ENCODE assay signal across 8 cellular contexts in genomic region chr4:75724066-75724866, GRCh38. TPM values are rescaled to one million over a fixed set of nuclear protein-coding genes. Genes with fewer than 3 reads are reported as not detected.
A peak's percentile ranks its signal among the peaks of the same experiment; 100 is the strongest.
DNase-seq lines count a peak whose midpoint lies in the region; ATAC-seq and TF ChIP-seq lines count a peak whose summit lies in the region.

Gene USO1, plus strand, starts transcription at chr4:75724577. Its CDS starts 243 bp downstream, at chr4:75724820.

- H3K9me3 ChIP-seq in adrenal gland (replicated peaks in 1 of 3) (no peaks in the 10 kb centered on the region), heart left ventricle (no peaks in the 10 kb centered on the region), upper lobe of left lung (no peaks in the 10 kb centered on the region)

- H3K27ac ChIP-seq in adrenal gland (peak within 1 kb of the TSS; percentile 83 to 99 (median 99)), heart left ventricle (peak within 1 kb of the TSS; percentile 92 to 99 (median 96)), upper lobe of left lung (peak within 1 kb of the TSS; percentile 97 to 100 (median 98))

- 0% methylated on average over 23 to 48 of the region's 48 CpGs for WGBS in adrenal gland, 4 donors
- 0 to 1% (median 0%) methylated on average over 22 to 48 of the region's 48 CpGs for WGBS in heart left ventricle, 4 donors
- 0 to 1% methylated on average over 19 to 45 of the region's 48 CpGs for WGBS in upper lobe of left lung, 2 donors

- peak in 1 of 4 donors; percentile 44 for TF ChIP-seq EP300 in upper lobe of left lung (IDR thresholded peaks at IDR 0.05)

- peak within 1 kb of the TSS; percentile 53 to 86 (median 62) for H3K4me3 ChIP-seq in adrenal gland
- H3K4me3 ChIP-seq in heart left ventricle = peak within 1 kb of the TSS; percentile 58 to 99 (median 94)
- peak within 1 kb of the TSS; percentile 79 to 98 (median 92) for H3K4me3 ChIP-seq in upper lobe of left lung

- peak; percentile 83 for ATAC-seq in HG02870 (IDR thresholded peaks at IDR 0.05; ENCODE audit: unreplicated experiment)
- ATAC-seq in heart left ventricle = peak; percentile 97 to 99 (median 98)
- ATAC-seq in upper lobe of left lung (ENCODE audit: low FRiP score in 2 of 2) = peak; percentile 99 to 100

- H3K27me3 ChIP-seq in adrenal gland (no peaks in the 10 kb centered on the region), heart left ventricle (no peaks in the 10 kb centered on the region), upper lobe of left lung (no peaks in the 10 kb centered on the region)

- peak; percentile 63 for TF ChIP-seq CTCF in GM13976 (IDR thresholded peaks at IDR 0.05; ENCODE audit: borderline replicate concordance, control extremely low read depth, extremely low read depth, insufficient read depth, missing control alignments)
- peak; percentile 69 to 89 (median 80) for TF ChIP-seq CTCF in adrenal gland (IDR thresholded peaks at IDR 0.05)
- peak; percentile 41 to 77 (median 67) for TF ChIP-seq CTCF in heart left ventricle (IDR thresholded peaks at IDR 0.05)
- peak in 5 of 6 experiments; percentile 55 to 76 (median 63) for TF ChIP-seq CTCF in upper lobe of left lung (IDR thresholded peaks at IDR 0.05)

- TF ChIP-seq POLR2A in adrenal gland (IDR thresholded peaks at IDR 0.05) (peak; percentile 92 to 99), heart left ventricle (IDR thresholded peaks at IDR 0.05) (peak; percentile 75 to 93), upper lobe of left lung (IDR thresholded peaks at IDR 0.05) (peak; percentile 78 to 99 (median 94))

- DNase-seq in GM13976 (ENCODE audit: low spot score) = peak; percentile 97
- peak; percentile 99 for DNase-seq in NCI-H146 (lab: John Stamatoyannopoulos, UW)
- peak; percentile 98 to 99 (median 98) for DNase-seq in T-helper 1 cell
- DNase-seq in adrenal gland = peak; percentile 99 to 100 (median 99)
- DNase-seq in heart left ventricle = peak; percentile 98 to 99 (median 99)
- peak; percentile 99 to 100 (median 99) for DNase-seq in posterior cingulate gyrus
- peak; percentile 99 to 100 for DNase-seq in upper lobe of left lung

- in situ Hi-C loops in GM13976 (cut with MboI; ENCODE audit: low sequenced_read_pairs, unreplicated experiment) = no loop called here

- intact Hi-C loops in adrenal gland (cut with DNase I) (loop anchor here in 1 of 2 donors (10.0 kb wide), 1 partner anchor 49 kb away; the partner anchor contains the start of gene G3BP2), heart left ventricle (cut with DNase I) (loop anchor here in 9 of 10 donors (1.0 to 10.0 kb wide), 6 partner anchors 51 to 72 kb away; partner anchors contain the start of gene G3BP2 (in 9 of the 9)), posterior cingulate gyrus (cut with DNase I) (loop anchor here (2.0 to 10.0 kb wide), 3 partner anchors 51 to 212 kb away; partner anchors contain the start of genes G3BP2, RCHY1 and THAP6)

- H3K36me3 ChIP-seq in adrenal gland (replicated peaks in 1 of 2) (no peaks in the 10 kb centered on the region), heart left ventricle (no peaks in the 10 kb centered on the region), upper lobe of left lung (no peaks in the 10 kb centered on the region)

- H3K4me1 ChIP-seq in adrenal gland (replicated peaks in 1 of 2) (peaks cover 29 to 49% of the 10 kb centered on the region in 2 donors), heart left ventricle (peaks cover 0 to 59% (median 32%) of the 10 kb centered on the region in 12 donors), upper lobe of left lung (peaks cover 16 to 41% (median 26%) of the 10 kb centered on the region in 4 donors)

RNA-seq across cellular contexts. Expression of gene USO1, which starts in this region (rescaled TPM):
- 10 to 100 TPM; 55.3 to 81.3 (median 69.8) TPM for total RNA-seq in adrenal gland
- polyA plus RNA-seq in adrenal gland = 100 to 1,000 TPM in 1 of 3 donors, 10 to 100 TPM in 2; 27.4 to 102 (median 29.4) TPM
- 10 to 100 TPM; 71.8 to 87.1 (median 77.3) TPM for total RNA-seq in heart left ventricle
- polyA plus RNA-seq in heart left ventricle = 10 to 100 TPM; 28.6 to 70.0 TPM
- 100 to 1,000 TPM in 1 of 6 donors, 10 to 100 TPM in 5; 23.7 to 111 (median 54.3) TPM for total RNA-seq in upper lobe of left lung

Comparison
In these comparisons a context has a peak if more than half of its experiments do, and no peak if none do; other contexts are left out.
1. Peak in every context shown above with its lines: DNase-seq, ATAC-seq, H3K4me3 ChIP-seq and H3K27ac ChIP-seq.